Comparison of ENCODE assay signal across 27 cellular contexts in the genomic region with DNA sequence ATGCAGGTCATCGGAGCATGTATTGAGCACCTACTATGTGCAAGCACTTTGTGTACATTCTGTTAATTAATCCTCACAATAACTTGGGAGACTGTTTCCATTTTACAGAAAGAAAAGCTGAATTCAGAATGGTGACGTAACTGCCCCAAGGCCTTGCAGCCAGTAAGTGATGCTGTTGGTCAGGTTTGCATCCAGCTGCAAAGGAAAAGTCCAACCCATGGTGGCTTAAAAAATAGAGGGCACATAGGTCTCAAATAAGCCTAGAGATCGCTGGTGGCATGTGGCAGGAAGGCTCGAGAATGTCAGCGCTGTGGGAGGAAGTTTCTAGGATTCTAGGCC.
"Had no signal": no experiment of that assay in that cellular context is flagged by ENCODE, and none has a peak within 500 bp of the region (broad histone marks: within the 10 kb centered on the region; RNA-seq: fewer than 3 reads in every experiment).

No MANE protein-coding gene starts in this region.

- H3K4me3 ChIP-seq: cardiac muscle cell, SJCRH30, SK-N-MC had no signal

- H3K36me3 ChIP-seq: cardiac muscle cell, SJCRH30, WERI-Rb-1 had no signal

- H3K4me1 Mint-ChIP-seq: central memory CD8-positive, alpha-beta T cell had no signal

- H3K27me3 ChIP-seq: cardiac muscle cell, SJCRH30 had no signal

- DNase-seq: activated CD4-positive, alpha-beta T cell treated with anti-CD3 and anti-CD28 coated beads, Interleukin-2, amount 10 ng/mL, durations not matched to agents 24 days and 14 days; activated CD4-positive, alpha-beta T cell treated with anti-CD3 and anti-CD28 coated beads, Interleukin-2, amount 50 U/mL, for 4 hours; activated CD4-positive, CD25-positive, alpha-beta regulatory T cell; activated CD8-positive, alpha-beta T cell treated with anti-CD3 and anti-CD28 coated beads for 36 hours; activated effector memory CD4-positive, alpha-beta T cell treated with Interleukin-2 at 50 U/mL for 16 hours; activated naive CD4-positive, alpha-beta T cell treated with anti-CD3 and anti-CD28 coated beads, Interleukin-2, amount 10 ng/mL, durations not matched to agents 7 days and 5 days; activated naive CD8-positive, alpha-beta T cell treated with anti-CD3 and anti-CD28 coated beads, Interleukin-2, amount 50 U/mL, for 24 hours; activated T-cell treated with anti-CD3 and anti-CD28 coated beads for 4 hours; activated T-cell treated with anti-CD3 and anti-CD28 coated beads, Interleukin-2, amount 50 U/mL, for 4 hours; MM.1S; MV-4-11; NCI-H1092; NCI-H1436 treated with DMSO at 0.1 percent for 48 hours; NCI-H1694 treated with DMSO at 0.1 percent for 48 hours; NCI-H2081; NCI-H2171 treated with DMSO at 0.1 percent for 48 hours; NCI-H2227 treated with DMSO at 0.1 percent for 48 hours; NCI-H446 treated with DMSO at 0.1 percent for 48 hours; NCI-H524 treated with DMSO at 0.1 percent for 48 hours; SHP77; SJCRH30; T1000; WERI-Rb-1 had no signal

- H3K27ac Mint-ChIP-seq: activated CD4-positive, alpha-beta T cell treated with anti-CD3 and anti-CD28 coated beads, Interleukin-2, amount 10 ng/mL, durations not matched to agents 24 days and 14 days; activated CD8-positive, alpha-beta T cell treated with anti-CD3 and anti-CD28 coated beads for 36 hours; activated naive CD4-positive, alpha-beta T cell treated with anti-CD3 and anti-CD28 coated beads, Interleukin-2, amount 10 ng/mL, durations not matched to agents 7 days and 5 days; activated naive CD8-positive, alpha-beta T cell; activated naive CD8-positive, alpha-beta T cell treated with anti-CD3 and anti-CD28 coated beads, Interleukin-2, amount 50 U/mL, for 24 hours had no signal

- H3K27ac ChIP-seq: cardiac muscle cell, SJCRH30, SK-N-MC, WERI-Rb-1 had no signal

- H3K27me3 Mint-ChIP-seq: activated CD8-positive, alpha-beta T cell treated with anti-CD3 and anti-CD28 coated beads for 36 hours; activated naive CD8-positive, alpha-beta T cell had no signal

- H3K36me3 Mint-ChIP-seq: activated naive CD4-positive, alpha-beta T cell treated with anti-CD3 and anti-CD28 coated beads, Interleukin-2, amount 10 ng/mL, durations not matched to agents 7 days and 5 days; activated naive CD8-positive, alpha-beta T cell had no signal

- ATAC-seq: activated CD8-positive, alpha-beta T cell treated with anti-CD3 and anti-CD28 coated beads for 36 hours; activated naive CD8-positive, alpha-beta T cell treated with anti-CD3 and anti-CD28 coated beads, Interleukin-2, amount 50 U/mL, for 24 hours; activated T-cell treated with anti-CD3 and anti-CD28 coated beads, Interleukin-2, amount 50 U/mL, for 4 hours had no signal

- H3K4me1 ChIP-seq: SJCRH30 had no signal

- H3K9me3 ChIP-seq: SJCRH30 had no signal

- H3K4me3 Mint-ChIP-seq: activated CD4-positive, alpha-beta T cell treated with anti-CD3 and anti-CD28 coated beads, Interleukin-2, amount 10 ng/mL, durations not matched to agents 24 days and 14 days; activated CD8-positive, alpha-beta T cell treated with anti-CD3 and anti-CD28 coated beads for 36 hours; activated naive CD4-positive, alpha-beta T cell treated with anti-CD3 and anti-CD28 coated beads, Interleukin-2, amount 10 ng/mL, durations not matched to agents 7 days and 5 days; activated naive CD8-positive, alpha-beta T cell; activated naive CD8-positive, alpha-beta T cell treated with anti-CD3 and anti-CD28 coated beads, Interleukin-2, amount 50 U/mL, for 24 hours; activated T-cell treated with anti-CD3 and anti-CD28 coated beads, Interleukin-2, amount 50 U/mL, for 4 hours; central memory CD8-positive, alpha-beta T cell had no signal

- H3K9me3 Mint-ChIP-seq: activated CD4-positive, alpha-beta T cell treated with anti-CD3 and anti-CD28 coated beads, Interleukin-2, amount 10 ng/mL, durations not matched to agents 24 days and 14 days; activated CD8-positive, alpha-beta T cell treated with anti-CD3 and anti-CD28 coated beads for 36 hours; activated naive CD4-positive, alpha-beta T cell treated with anti-CD3 and anti-CD28 coated beads, Interleukin-2, amount 10 ng/mL, durations not matched to agents 7 days and 5 days; activated naive CD8-positive, alpha-beta T cell treated with anti-CD3 and anti-CD28 coated beads, Interleukin-2, amount 50 U/mL, for 24 hours; activated T-cell treated with anti-CD3 and anti-CD28 coated beads, Interleukin-2, amount 50 U/mL, for 4 hours; central memory CD8-positive, alpha-beta T cell had no signal
